In the genomic region with DNA sequence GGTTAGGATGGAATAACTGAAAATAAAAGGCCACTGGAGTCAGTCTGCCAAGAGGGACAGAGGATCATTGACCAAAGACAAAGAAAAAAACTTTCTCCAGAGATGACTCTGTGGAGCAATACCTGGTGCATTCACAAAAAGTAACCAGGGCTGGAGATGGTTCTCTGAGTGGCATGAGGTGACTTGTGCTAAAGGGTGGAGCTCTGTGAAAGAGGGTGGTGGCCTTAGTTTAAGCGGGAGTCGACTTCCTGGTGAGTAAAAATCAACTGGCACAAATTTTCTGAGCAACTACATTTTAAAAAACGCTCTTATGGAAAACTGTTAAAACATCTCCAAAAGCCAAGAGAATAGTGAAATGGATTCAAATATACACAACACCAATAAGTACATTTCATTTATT, we compare ENCODE assay signal across 27 cellular contexts. TPM values are rescaled to one million over a fixed set of nuclear protein-coding genes. Genes with fewer than 3 reads are reported as not detected.
"Had no signal": no experiment of that assay in that cellular context is flagged by ENCODE, and none has a peak within 500 bp of the region (broad histone marks: within the 10 kb centered on the region; RNA-seq: fewer than 3 reads in every experiment).

No MANE protein-coding gene starts in this region.

- H3K36me3 ChIP-seq: breast epithelium, colonic mucosa, sigmoid colon, transverse colon had no signal

- H3K9me3 Mint-ChIP-seq: activated B cell treated with CpG ODN at 0.5 μM for 24 hours; activated T-cell treated with anti-CD3 and anti-CD28 coated beads, Interleukin-2, amount 50 U/mL, for 24 hours; activated T-helper 17 cell treated with anti-CD3 and anti-CD28 coated beads, Interleukin-2, amount 50 U/mL, for 72 hours; stimulated activated naive B cell treated with anti-CD40 and anti-IgM and Interleukin-4, amounts not matched to agents 10 μg/mL and 1 μg/mL and 100 μg/mL, for 72 hours had no signal

- H3K4me3 Mint-ChIP-seq: activated B cell treated with CpG ODN at 0.5 μM for 24 hours; activated CD4-positive, alpha-beta T cell treated with anti-CD3 and anti-CD28 coated beads for 36 hours; activated naive CD8-positive, alpha-beta T cell; activated T-cell treated with anti-CD3 and anti-CD28 coated beads, Interleukin-2, amount 50 U/mL, for 24 hours; activated T-helper 17 cell treated with anti-CD3 and anti-CD28 coated beads, Interleukin-2, amount 50 U/mL, for 72 hours; naive B cell; stimulated activated naive B cell treated with anti-CD40 and anti-IgM and Interleukin-4, amounts not matched to agents 10 μg/mL and 1 μg/mL and 100 μg/mL, for 72 hours had no signal

- H3K36me3 Mint-ChIP-seq: activated naive CD8-positive, alpha-beta T cell; naive B cell; stimulated activated naive B cell treated with anti-CD40 and anti-IgM and Interleukin-4, amounts not matched to agents 10 μg/mL and 1 μg/mL and 100 μg/mL, for 72 hours had no signal

- H3K27ac Mint-ChIP-seq: activated B cell treated with CpG ODN at 0.5 μM for 24 hours; activated CD4-positive, alpha-beta T cell treated with anti-CD3 and anti-CD28 coated beads for 36 hours; activated naive CD8-positive, alpha-beta T cell; activated T-cell treated with anti-CD3 and anti-CD28 coated beads, Interleukin-2, amount 50 U/mL, for 24 hours; activated T-helper 17 cell treated with anti-CD3 and anti-CD28 coated beads, Interleukin-2, amount 50 U/mL, for 72 hours; naive B cell; stimulated activated naive B cell treated with anti-CD40 and anti-IgM and Interleukin-4, amounts not matched to agents 10 μg/mL and 1 μg/mL and 100 μg/mL, for 72 hours had no signal

- DNase-seq: activated B cell treated with CpG ODN at 0.5 μM for 24 hours; activated CD4-positive, alpha-beta T cell treated with anti-CD3 and anti-CD28 coated beads for 36 hours; activated CD4-positive, alpha-beta T cell treated with anti-CD3 and anti-CD28 coated beads, Interleukin-2, amount 50 U/mL, for 4 hours; activated CD8-positive, alpha-beta memory T cell treated with anti-CD3 and anti-CD28 coated beads for 24 hours; activated CD8-positive, alpha-beta memory T cell treated with anti-CD3 and anti-CD28 coated beads, Interleukin-2, amount 50 U/mL, for 4 hours; activated T-cell treated with anti-CD3 and anti-CD28 coated beads, Interleukin-2, amount 50 U/mL, for 24 hours; colonic mucosa; erythroblast; hypothalamus; naive B cell; occipital lobe; posterior cingulate gyrus; sigmoid colon; stimulated activated CD4-positive, alpha-beta T cell treated with anti-CD3 and anti-CD28 coated beads, Interleukin-15, amount 100 ng/mL, for 24 hours; stimulated activated CD8-positive, alpha-beta memory T cell treated with anti-CD3 and anti-CD28 coated beads, Interleukin-4, amount 100 ng/mL, for 48 hours; stimulated activated naive B cell treated with anti-CD40 and anti-IgM and Interleukin-4, amounts not matched to agents 10 μg/mL and 1 μg/mL and 100 μg/mL, for 72 hours; T-helper 9 cell; transverse colon had no signal

- H3K4me1 ChIP-seq: breast epithelium, colonic mucosa had no signal

- H3K9me3 ChIP-seq: breast epithelium, colonic mucosa, sigmoid colon, transverse colon had no signal

- H3K27ac ChIP-seq: breast epithelium, colonic mucosa, sigmoid colon, transverse colon had no signal

- ATAC-seq: activated CD4-positive, alpha-beta T cell treated with anti-CD3 and anti-CD28 coated beads for 36 hours; activated T-helper 17 cell treated with anti-CD3 and anti-CD28 coated beads, Interleukin-2, amount 50 U/mL, for 72 hours; stimulated activated naive B cell treated with anti-CD40 and anti-IgM and Interleukin-4, amounts not matched to agents 10 μg/mL and 1 μg/mL and 100 μg/mL, for 72 hours had no signal

- FAIRE-seq: frontal cortex, urothelium cell line had no signal

- H3K4me1 Mint-ChIP-seq: activated T-helper 17 cell treated with anti-CD3 and anti-CD28 coated beads, Interleukin-2, amount 50 U/mL, for 72 hours had no signal

- H3K4me3 ChIP-seq: breast epithelium, colonic mucosa, sigmoid colon, smooth muscle cell, transverse colon had no signal

RNA-seq across cellular contexts. Expression of gene NHLH2, which starts 10.0 kb away (rescaled TPM):
- total RNA-seq: activated B cell treated with CpG ODN at 0.5 μM for 24 hours; activated CD4-positive, alpha-beta T cell treated with anti-CD3 and anti-CD28 coated beads for 36 hours; activated T-helper 17 cell treated with anti-CD3 and anti-CD28 coated beads, Interleukin-2, amount 50 U/mL, for 72 hours; breast epithelium; colonic mucosa; liver; mucosa of gallbladder; T-helper 1 cell treated with Interleukin-12 subunit alpha and Interleukin-12 subunit beta and Interleukin-4 antibody, amounts not matched to agents 30 ng/mL and 1 ng/mL, for 36 hours; transverse colon had no signal
- polyA plus RNA-seq: liver, sigmoid colon had no signal
